ENCODE assay signal across 1 cellular context in genomic region chr22:39589880-39590279, GRCh38.
TF ChIP-seq lines count a peak whose summit lies in the region.

No MANE protein-coding gene starts in this region.

TF ChIP-seq in K562, 482 proteins besides CTCF, POLR2A, EP300 and RAD21:
- TF ChIP-seq RFX1 (IDR thresholded peaks at IDR 0.05) (peak; percentile 49; the same call in 1 of the 2 replicates), TRIM28 (IDR thresholded peaks at IDR 0.05) (no peak)
TF ChIP-seq in K562: peak in this region for 1.
